ENCODE assay signal across 22 cellular contexts in genomic region chr14:66482873-66483272, GRCh38. TPM values are rescaled to one million over a fixed set of nuclear protein-coding genes. Genes with fewer than 3 reads are reported as not detected.
"Had no signal": no experiment of that assay in that cellular context is flagged by ENCODE, and none has a peak within 500 bp of the region (broad histone marks: within the 10 kb centered on the region; RNA-seq: fewer than 3 reads in every experiment).

No MANE protein-coding gene starts in this region.

- H3K9me3 ChIP-seq: esophagus muscularis mucosa, lower lobe of right lung, prostate gland, testis, transverse colon had no signal

- H3K27me3 ChIP-seq: cardiac muscle cell, esophagus muscularis mucosa, hepatocyte, testis, transverse colon had no signal

- DNase-seq: effector memory CD4-positive, alpha-beta T cell; lower lobe of right lung; natural killer cell; stimulated activated CD4-positive, alpha-beta T cell treated with anti-CD3 and anti-CD28 coated beads, Interleukin-4, amount 100 ng/mL, for 24 hours; stimulated activated naive B cell treated with anti-CD40 and anti-IgM and Interleukin-4, amounts not matched to agents 10 μg/mL and 1 μg/mL and 100 μg/mL, for 72 hours; stimulated activated naive CD8-positive, alpha-beta T cell treated with anti-CD3 and anti-CD28 coated beads, Interleukin-15, amount 100 ng/mL, for 72 hours; testis; transverse colon had no signal

- H3K4me1 ChIP-seq: lower lobe of right lung, parathyroid adenoma, prostate gland, testis, transverse colon had no signal

- ATAC-seq: natural killer cell; stimulated activated naive B cell treated with anti-CD40 and anti-IgM and Interleukin-4, amounts not matched to agents 10 μg/mL and 1 μg/mL and 100 μg/mL, for 72 hours; stimulated activated naive CD8-positive, alpha-beta T cell treated with anti-CD3 and anti-CD28 coated beads, Interleukin-15, amount 100 ng/mL, for 72 hours had no signal

- H3K36me3 ChIP-seq: cardiac muscle cell, esophagus muscularis mucosa, lower lobe of right lung, prostate gland, transverse colon had no signal

- H3K4me3 ChIP-seq: cardiac muscle cell, esophagus muscularis mucosa, hepatocyte, lower lobe of right lung, prostate gland, testis, transverse colon had no signal

- H3K27ac ChIP-seq: cardiac muscle cell, epithelial cell of prostate, esophagus muscularis mucosa, hepatocyte, lower lobe of right lung, parathyroid adenoma, prostate gland, testis, transverse colon had no signal

- H2AFZ ChIP-seq: hepatocyte, parathyroid adenoma had no signal

- H3K79me2 ChIP-seq: hepatocyte, parathyroid adenoma had no signal

- H3K4me2 ChIP-seq: hepatocyte had no signal

RNA-seq across cellular contexts. Expression of gene CCDC196, which starts 3.3 kb away (rescaled TPM):
- total RNA-seq: cardiac muscle cell, esophagus muscularis mucosa, hepatocyte, kidney epithelial cell, lower lobe of right lung, mesothelial cell of epicardium, mucosa of gallbladder, myocyte, natural killer cell, neural crest cell, renal cortical epithelial cell, subcutaneous adipose tissue, transverse colon, ureter had no signal
- polyA plus RNA-seq: hepatocyte had no signal
